10 cellular contexts compared by ENCODE assay signal in the genomic region with DNA sequence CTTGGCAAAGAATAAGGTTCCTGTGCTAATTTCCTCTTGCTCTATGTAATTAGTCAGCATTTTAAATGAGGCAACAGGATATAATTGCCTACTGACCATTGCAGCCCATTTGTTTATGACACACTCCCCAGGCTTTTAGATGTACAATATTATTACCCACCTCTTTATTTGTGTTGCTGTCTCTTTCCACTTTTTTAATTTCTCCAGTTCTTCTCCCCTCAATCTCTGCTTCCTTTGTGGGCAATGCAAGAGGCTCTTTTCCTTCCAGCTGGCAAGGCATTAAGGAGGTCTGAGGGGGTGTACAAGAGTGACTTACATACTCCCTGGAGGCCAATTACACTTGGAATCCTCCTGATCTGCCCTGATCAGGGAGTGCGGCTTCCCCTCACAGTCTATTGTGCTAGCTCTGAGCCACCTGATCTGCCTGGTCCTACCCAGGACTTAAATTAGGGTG.
DNase-seq lines count a peak whose midpoint lies in the region; ATAC-seq and TF ChIP-seq lines count a peak whose summit lies in the region.
"Had no signal": no experiment of that assay in that cellular context is flagged by ENCODE, and none has a peak within 500 bp of the region (broad histone marks: within the 10 kb centered on the region; RNA-seq: fewer than 3 reads in every experiment).

No MANE protein-coding gene starts in this region.

- H3K36me3 ChIP-seq in brain microvascular endothelial cell (replicated peaks) (no peaks in the 10 kb centered on the region), transverse colon (no peaks in the 10 kb centered on the region)
- H3K36me3 ChIP-seq: gastroesophageal sphincter had no signal

- WGBS in transverse colon (ENCODE audit: low coverage in 1 of 2), 2 donors, result 100% methylated on average over 1 of the region's 1 CpG; no CpG with 5 or more reads in 1 of the 2 donors

- peak; percentile 2 for DNase-seq in NCI-H1092 (lab: John Stamatoyannopoulos, UW)
- no peak for DNase-seq in NCI-H1092 treated with DMSO at 0.1 percent for 48 hours (lab: John Stamatoyannopoulos, UW)
- peak; percentile 46 for DNase-seq in brain microvascular endothelial cell
- no peak for DNase-seq in transverse colon
- DNase-seq in NCI-H2107 treated with DMSO at 0.1 percent for 48 hours (lab: John Stamatoyannopoulos, UW; ENCODE audit: unreplicated experiment), result no peak
- DNase-seq in NK-92 (lab: John Stamatoyannopoulos, UW; ENCODE audit: unreplicated experiment), result no peak

- H3K27ac ChIP-seq in brain microvascular endothelial cell, result peak overlapping the region; percentile 88
- H3K27ac ChIP-seq in layer of hippocampus (ENCODE audit: low read depth, low read length), result peak overlapping the region; percentile 30
- H3K27ac ChIP-seq in transverse colon, result peak overlapping the region in 3 of 4 donors; percentile 1 to 29 (median 2)

- peaks cover 0 to 6% (median 0%) of the 10 kb centered on the region in 4 donors for H3K4me1 ChIP-seq in transverse colon

- TF ChIP-seq CTCF in brain microvascular endothelial cell (IDR thresholded peaks at IDR 0.05; ENCODE audit: low read depth, low read length, missing control alignments) (no peak), transverse colon (IDR thresholded peaks at IDR 0.05) (no peak)

- intact Hi-C loops in transverse colon (cut with DNase I; ENCODE audit: low total_unique reads), result no loop called here

- in situ Hi-C loops in brain microvascular endothelial cell (cut with HindIII; ENCODE audit: low pct_ligation_motif_present, low sequenced_read_pairs), result no loop called here
- in situ Hi-C loops in transverse colon (cut with MboI; ENCODE audit: low pct_ligation_motif_present in 1 of 4, low pct_unique_long_range_greater_than_20kb in 1 of 4, low sequenced_read_pairs in 3 of 4), result no loop called here

- ATAC-seq in HG02798 (IDR thresholded peaks at IDR 0.05; ENCODE audit: poor library complexity, unreplicated experiment), result no peak
- ATAC-seq: gastroesophageal sphincter had no signal

- H3K4me3 ChIP-seq in brain microvascular endothelial cell (ENCODE audit: low read depth, low read length) (no peak overlapping the region), transverse colon (no peak overlapping the region)
- H3K4me3 ChIP-seq: gastroesophageal sphincter, SK-N-MC had no signal

- no peaks in the 10 kb centered on the region for H3K9me3 ChIP-seq in transverse colon
- H3K9me3 ChIP-seq: gastroesophageal sphincter had no signal

- no peak for TF ChIP-seq POLR2A in transverse colon (IDR thresholded peaks at IDR 0.05)

- no peak for TF ChIP-seq EP300 in transverse colon (IDR thresholded peaks at IDR 0.05; ENCODE audit: low read depth)

- H3K27me3 ChIP-seq in brain microvascular endothelial cell (replicated peaks) (no peaks in the 10 kb centered on the region), layer of hippocampus (ENCODE audit: control insufficient read depth, insufficient read depth, low read length) (no peaks in the 10 kb centered on the region), transverse colon (no peaks in the 10 kb centered on the region)
- H3K27me3 ChIP-seq: gastroesophageal sphincter had no signal

Comparison
In these comparisons a context has a peak if more than half of its experiments do, and no peak if none do; other contexts are left out.
1. DNase-seq: peak in NCI-H1092 (single experiment) and brain microvascular endothelial cell (single experiment); none in NCI-H1092 treated with DMSO at 0.1 percent for 48 hours (single experiment), transverse colon (single experiment), NCI-H2107 treated with DMSO at 0.1 percent for 48 hours (single experiment) and NK-92 (single experiment).
2. H3K27ac ChIP-seq: peak in every context shown above with its lines; median percentile 88 in brain microvascular endothelial cell; 30 in layer of hippocampus; 2 in transverse colon.